Comparison of ENCODE assay signal across 24 cellular contexts in genomic region chr12:14426792-14427191, GRCh38.
"Had no signal": no experiment of that assay in that cellular context is flagged by ENCODE, and none has a peak within 500 bp of the region (broad histone marks: within the 10 kb centered on the region; RNA-seq: fewer than 3 reads in every experiment).

No MANE protein-coding gene starts in this region.

- H3K27me3 Mint-ChIP-seq: activated T-cell treated with anti-CD3 and anti-CD28 coated beads, Interleukin-2, amount 50 U/mL, for 24 hours had no signal

- H3K4me3 ChIP-seq: breast epithelium, SK-N-MC had no signal

- H3K4me1 ChIP-seq: breast epithelium had no signal

- H3K36me3 ChIP-seq: breast epithelium had no signal

- H3K4me3 Mint-ChIP-seq: activated naive CD4-positive, alpha-beta T cell treated with anti-CD3 and anti-CD28 coated beads for 36 hours; activated T-cell treated with anti-CD3 and anti-CD28 coated beads, Interleukin-2, amount 50 U/mL, for 24 hours; T-helper 1 cell treated with Interleukin-12 subunit alpha and Interleukin-12 subunit beta and Interleukin-4 antibody, amounts not matched to agents 30 μg/mL and 1 μg/mL, for 36 hours; WTC11 had no signal

- H3K27me3 ChIP-seq: breast epithelium had no signal

- H3K27ac Mint-ChIP-seq: activated naive CD4-positive, alpha-beta T cell treated with anti-CD3 and anti-CD28 coated beads for 36 hours; T-helper 1 cell treated with Interleukin-12 subunit alpha and Interleukin-12 subunit beta and Interleukin-4 antibody, amounts not matched to agents 30 μg/mL and 1 μg/mL, for 36 hours had no signal

- H3K27ac ChIP-seq: breast epithelium, KMS-11, SK-N-MC had no signal

- DNase-seq: activated CD4-positive, alpha-beta T cell treated with anti-CD3 and anti-CD28 coated beads for 48 hours; activated CD4-positive, alpha-beta T cell treated with anti-CD3 and anti-CD28 coated beads, Interleukin-2, amount 50 U/mL, for 48 hours; activated CD4-positive, CD25-positive, alpha-beta regulatory T cell treated with anti-CD3 and anti-CD28 coated beads, Interleukin-2, amount 50 U/mL, for 72 hours; activated CD8-positive, alpha-beta memory T cell treated with anti-CD3 and anti-CD28 coated beads, Interleukin-2, amount 50 U/mL, for 48 hours; activated effector memory CD4-positive, alpha-beta T cell treated with anti-CD3 and anti-CD28 coated beads, Interleukin-2, amount 50 U/mL, for 16 hours; activated naive CD4-positive, alpha-beta T cell treated with anti-CD3 and anti-CD28 coated beads for 36 hours; activated T-cell treated with anti-CD3 and anti-CD28 coated beads, Interleukin-2, amount 50 U/mL, for 24 hours; aorta; central memory CD4-positive, alpha-beta T cell; NCI-H1092; NCI-H1436; NCI-H1694 treated with DMSO at 0.1 percent for 48 hours; NCI-H2029 treated with DMSO at 0.1 percent for 48 hours; NCI-H345; NCI-H510A; NCI-H526 treated with DMSO at 0.1 percent for 48 hours; NCI-H82; SIG-M5; T-helper 9 cell had no signal

- ATAC-seq: WTC11 had no signal
